In the genomic region with DNA sequence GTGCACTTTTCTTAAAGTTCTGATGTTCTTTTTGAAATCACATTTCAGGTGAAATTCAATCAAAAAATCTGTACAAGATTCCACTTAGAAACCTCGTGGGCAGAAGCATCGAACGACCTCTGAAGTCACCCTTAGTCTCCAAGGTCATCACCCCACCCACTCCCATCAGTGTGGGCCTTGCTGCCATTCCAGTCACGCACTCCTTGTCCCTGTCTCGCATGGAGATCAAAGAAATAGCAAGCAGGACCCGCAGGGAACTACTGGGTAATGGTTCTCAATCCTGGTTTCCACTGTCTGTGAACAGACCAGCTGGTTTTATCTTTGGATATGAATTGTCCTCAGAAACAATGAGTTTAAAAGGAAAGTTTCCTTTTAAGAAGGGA, we compare ENCODE assay signal across 8 cellular contexts. TPM values are rescaled to one million over a fixed set of nuclear protein-coding genes. Genes with fewer than 3 reads are reported as not detected.
DNase-seq lines count a peak whose midpoint lies in the region; ATAC-seq and TF ChIP-seq lines count a peak whose summit lies in the region.

No MANE protein-coding gene starts in this region.

- H3K4me3 Mint-ChIP-seq in CD4-positive, alpha-beta T cell: peak overlapping the region; percentile 42
- H3K4me3 Mint-ChIP-seq in central memory CD8-positive, alpha-beta T cell: peak overlapping the region; percentile 36
- no peak overlapping the region for H3K4me3 Mint-ChIP-seq in neural crest cell

- H3K4me1 Mint-ChIP-seq in CD4-positive, alpha-beta T cell (ENCODE audit: low read depth): peaks cover 26% of the 10 kb centered on the region
- peaks cover 16% of the 10 kb centered on the region for H3K4me1 Mint-ChIP-seq in central memory CD8-positive, alpha-beta T cell
- peaks cover 25% of the 10 kb centered on the region for H3K4me1 Mint-ChIP-seq in neural crest cell

- DNase-seq in CD4-positive, alpha-beta T cell: no peak
- DNase-seq in OCI-LY7 (ENCODE audit: low spot score): no peak
- no peak for DNase-seq in central memory CD8-positive, alpha-beta T cell (ENCODE audit: low spot score in 2 of 2)
- DNase-seq in neural crest cell (ENCODE audit: low read depth, low spot score): no peak
- DNase-seq in MV-4-11 (lab: John Stamatoyannopoulos, UW): no peak
- DNase-seq in H4 (ENCODE audit: low spot score): no peak
- no peak for DNase-seq in DMS53 (lab: John Stamatoyannopoulos, UW)
- no peak for DNase-seq in activated CD8-positive, alpha-beta memory T cell treated with anti-CD3 and anti-CD28 coated beads for 24 hours

- no peaks in the 10 kb centered on the region for H3K9me3 ChIP-seq in CD4-positive, alpha-beta T cell (ENCODE audit: control insufficient read depth, low read length)
- H3K9me3 ChIP-seq in OCI-LY7 (ENCODE audit: low read length): no peaks in the 10 kb centered on the region

- no peak overlapping the region for H3K4me3 ChIP-seq in OCI-LY7 (ENCODE audit: low read depth, low read length, poor library complexity, severe bottlenecking)

- H3K27me3 Mint-ChIP-seq in CD4-positive, alpha-beta T cell: peaks cover 86% of the 10 kb centered on the region
- peaks cover 65% of the 10 kb centered on the region for H3K27me3 Mint-ChIP-seq in central memory CD8-positive, alpha-beta T cell
- H3K27me3 Mint-ChIP-seq in neural crest cell (ENCODE audit: low read depth): no peaks in the 10 kb centered on the region

- H3K9me3 Mint-ChIP-seq in CD4-positive, alpha-beta T cell: no peaks in the 10 kb centered on the region
- no peaks in the 10 kb centered on the region for H3K9me3 Mint-ChIP-seq in central memory CD8-positive, alpha-beta T cell
- H3K9me3 Mint-ChIP-seq in neural crest cell: no peaks in the 10 kb centered on the region

- H3K36me3 ChIP-seq in OCI-LY7 (ENCODE audit: insufficient read depth, low read length): no peaks in the 10 kb centered on the region

- H3K36me3 Mint-ChIP-seq in CD4-positive, alpha-beta T cell (ENCODE audit: low read depth): no peaks in the 10 kb centered on the region
- peaks cover 6% of the 10 kb centered on the region for H3K36me3 Mint-ChIP-seq in central memory CD8-positive, alpha-beta T cell (ENCODE audit: insufficient read depth)
- no peaks in the 10 kb centered on the region for H3K36me3 Mint-ChIP-seq in neural crest cell (ENCODE audit: low read depth)

- H3K27me3 ChIP-seq in CD4-positive, alpha-beta T cell (ENCODE audit: control insufficient read depth, insufficient read depth, low read length): peaks cover 75% of the 10 kb centered on the region

- H3K4me1 ChIP-seq in OCI-LY7 (ENCODE audit: insufficient read depth, low read length, poor library complexity, severe bottlenecking): peaks cover 6% of the 10 kb centered on the region

- no peaks in the 10 kb centered on the region for H3K9me2 ChIP-seq in OCI-LY7 (ENCODE audit: insufficient read depth, low read length)

- peak overlapping the region; percentile 38; the same call in 1 of the 2 replicates for H2AFZ ChIP-seq in OCI-LY7 (ENCODE audit: low read length)

- H3K27ac ChIP-seq in CD4-positive, alpha-beta T cell (ENCODE audit: low read depth, low read length): no peak overlapping the region
- no peak overlapping the region for H3K27ac ChIP-seq in OCI-LY7 (ENCODE audit: low read depth, low read length, poor library complexity, severe bottlenecking)

- POLR2A ChIA-PET in CD4-positive, alpha-beta T cell (lab: Charles Lee): interaction anchor here (0.7 to 2.5 kb wide), 7 partner anchors 8 to 1618 kb away, joined by 3 to 25 read pairs (median 5); a partner anchor contains a TSS
- POLR2A ChIA-PET in OCI-LY7 (lab: Charles Lee): no interaction called here

- intact Hi-C loops in CD4-positive, alpha-beta T cell (cut with DNase I, micrococcal nuclease): loop anchor here (1.0 to 5.0 kb wide), 5 partner anchors 36 to 403 kb away; a partner anchor contains a TSS
- intact Hi-C loops in OCI-LY7 (cut with micrococcal nuclease; ENCODE audit: unreplicated experiment): no loop called here

- no TSS peak for BruUV-seq in OCI-LY7 (replicated peaks; lab: Mats Ljungman, UMichigan)

- H3K79me2 ChIP-seq in OCI-LY7 (ENCODE audit: insufficient read depth, low read depth, low read length): no peaks in the 10 kb centered on the region

- H4K20me1 ChIP-seq in OCI-LY7 (ENCODE audit: insufficient read depth, low read length): no peaks in the 10 kb centered on the region

- ATAC-seq in CD4-positive, alpha-beta T cell (ENCODE audit: poor library complexity): no peak
- no peak for ATAC-seq in central memory CD8-positive, alpha-beta T cell (replicated peaks; ENCODE audit: extremely low read depth, poor library complexity, severe bottlenecking)

- no peak for TF ChIP-seq CTCF in CD4-positive, alpha-beta T cell (IDR thresholded peaks at IDR 0.05)
- no peak for TF ChIP-seq CTCF in OCI-LY7 (conservative IDR thresholded peaks at IDR 0.05; ENCODE audit: low read length)
- no peak for TF ChIP-seq CTCF in neural crest cell (conservative IDR thresholded peaks at IDR 0.05)

- CTCF ChIA-PET in CD4-positive, alpha-beta T cell (lab: Charles Lee): interaction anchor here (0.8 to 1.8 kb wide), 4 partner anchors 8 to 174 kb away, joined by 3 to 13 read pairs (median 4); a partner anchor contains a TSS
- CTCF ChIA-PET in OCI-LY7 (lab: Charles Lee; ENCODE audit: unreplicated experiment): interaction anchor here (0.6 kb wide), 1 partner anchor 474 kb away, joined by 3 read pairs; no protein-coding TSS in a partner anchor

- no peak overlapping the region for H3K4me2 ChIP-seq in OCI-LY7 (ENCODE audit: low read length)

- peak overlapping the region; percentile 37 for H3K27ac Mint-ChIP-seq in CD4-positive, alpha-beta T cell
- H3K27ac Mint-ChIP-seq in central memory CD8-positive, alpha-beta T cell (ENCODE audit: low read depth): peak overlapping the region; percentile 80
- peak overlapping the region; percentile 14 for H3K27ac Mint-ChIP-seq in neural crest cell (ENCODE audit: unreplicated experiment)

RNA-seq across cellular contexts. Expression of a gene that starts 8.1 kb away (rescaled TPM):
- total RNA-seq in CD4-positive, alpha-beta T cell: 1 to 10 TPM; 1.6 to 1.8 TPM
- total RNA-seq in OCI-LY7 (2014; rRNA removed; shearing (Covaris generic)): 5.6 and 11.9 TPM in 2 replicates
- total RNA-seq in OCI-LY7 (2022) (18.0 and 19.6 TPM in 2 replicates), neural crest cell (31.0 and 37.2 TPM in 2 replicates)
- total RNA-seq in H4 (2014; rRNA removed; shearing (Covaris generic)): 8.4 and 8.7 TPM in 2 replicates

RNA-seq across cellular contexts. Expression of a gene that starts 35.3 kb away (rescaled TPM):
- total RNA-seq in CD4-positive, alpha-beta T cell: 1 to 10 TPM; 4.3 to 4.9 TPM
- total RNA-seq in OCI-LY7 (2014; rRNA removed; shearing (Covaris generic)): 14.1 and 14.9 TPM in 2 replicates
- 9.3 and 9.4 TPM in 2 replicates for total RNA-seq in OCI-LY7 (2022)
- 13.2 TPM in 2 replicates for total RNA-seq in neural crest cell
- 6.1 and 7.0 TPM in 2 replicates for total RNA-seq in H4 (2014; rRNA removed; shearing (Covaris generic))

Comparison
In these comparisons a context has a peak if more than half of its experiments do, and no peak if none do; other contexts are left out.
1. H3K27ac Mint-ChIP-seq: peak in every context shown above with its lines; median percentile 80 in central memory CD8-positive, alpha-beta T cell; 37 in CD4-positive, alpha-beta T cell; 14 in neural crest cell.